8 cellular contexts compared by ENCODE assay signal in genomic region chr14:60648169-60648933, GRCh38. TPM values are rescaled to one million over a fixed set of nuclear protein-coding genes. Genes with fewer than 3 reads are reported as not detected.
DNase-seq lines count a peak whose midpoint lies in the region; ATAC-seq, FAIRE-seq and TF ChIP-seq lines count a peak whose summit lies in the region.

No MANE protein-coding gene starts in this region.

- H2BK120ac ChIP-seq in mesenchymal stem cell (ENCODE audit: low read depth, low read length) = no peak overlapping the region

- H4K20me1 ChIP-seq in GM12878 (ENCODE audit: control insufficient read depth, insufficient read depth) = no peaks in the 10 kb centered on the region

- no peak overlapping the region for H2BK12ac ChIP-seq in mesenchymal stem cell (ENCODE audit: low read length in 2 of 2)

- H4K8ac ChIP-seq in mesenchymal stem cell (ENCODE audit: low read length) = peak overlapping the region; percentile 6

- H3K9ac ChIP-seq in GM12878 (ENCODE audit: control insufficient read depth, insufficient read depth, low read length) (no peak overlapping the region), mesenchymal stem cell (ENCODE audit: low read length) (peak overlapping the region; percentile 90)

- H3K79me2 ChIP-seq in GM12878 (ENCODE audit: control insufficient read depth, insufficient read depth, low read length) = no peaks in the 10 kb centered on the region

- in situ Hi-C loops in GM12878 (cut with MboI) = loop anchor here (25.0 kb wide), 1 partner anchor 1164 kb away; the partner anchor contains the start of gene SYT16

- SMC1A ChIA-PET in GM12878 (lab: Charles Lee; ENCODE audit: uncharacterized antibody, unreplicated experiment) = no interaction called here

- peaks cover 2% of the 10 kb centered on the region for H3K79me1 ChIP-seq in mesenchymal stem cell (replicated peaks; ENCODE audit: low read length, poor library complexity, severe bottlenecking)

- peak overlapping the region in 1 of 2 experiments; percentile 55 for H3K14ac ChIP-seq in mesenchymal stem cell (ENCODE audit: low read length in 2 of 2)

- POLR2A ChIA-PET in AG04450 (lab: Yijun Ruan, JAX) (interaction anchor here (0.6 to 1.5 kb wide), 4 partner anchors 11 to 543 kb away, joined by 3 to 5 read pairs (median 4); no protein-coding TSS in a partner anchor), GM12878 (lab: Charles Lee) (no interaction called here)

- H2AK5ac ChIP-seq in mesenchymal stem cell (ENCODE audit: low read length, severe bottlenecking) = no peak overlapping the region

- peak overlapping the region; percentile 88 for H3K4me3 ChIP-seq in AG04450 (ENCODE audit: low read depth, low read length)
- peak overlapping the region; percentile 33; the same call in 1 of the 2 replicates for H3K4me3 ChIP-seq in GM12878
- peak overlapping the region; percentile 81 to 88 for H3K4me3 ChIP-seq in mesenchymal stem cell (ENCODE audit: insufficient read depth in 1 of 2, low read depth in 1 of 2, low read length in 2 of 2)

- CTCF ChIA-PET in AG04450 (lab: Charles Lee) (interaction anchor here (0.6 kb wide), 1 partner anchor 75 kb away, joined by 3 read pairs; no protein-coding TSS in a partner anchor), GM12878 (lab: Yijun Ruan, JAX) (interaction anchor here (1.1 kb wide), 1 partner anchor 8 kb away, joined by 3 read pairs; no protein-coding TSS in a partner anchor)

- H2BK15ac ChIP-seq in mesenchymal stem cell (ENCODE audit: low read depth, poor library complexity, severe bottlenecking) = no peak overlapping the region

- ATAC-seq in GM12878 = peak; percentile 23

- 26% methylated on average over 40 of the region's 63 CpGs for WGBS in GM12878 (ENCODE audit: insufficient coverage, insufficient replicate concordance, low lambda C conversion rate, missing lambda C conversion rate)
- 1% methylated on average over 60 of the region's 63 CpGs for WGBS in mesenchymal stem cell

- peak overlapping the region; percentile 75 for H2BK5ac ChIP-seq in mesenchymal stem cell (ENCODE audit: low read depth, low read length, poor library complexity, severe bottlenecking)

- DNase-seq in AG04450 (ENCODE audit: low read depth, low spot score) (no peak), HCEC 1CT (peak; percentile 26), GM12878 (ENCODE audit: low read depth, low spot score) (no peak), mesenchymal stem cell (no peak), GM12891 (ENCODE audit: insufficient read length, low spot score) (no peak), COR-L47 (lab: John Stamatoyannopoulos, UW) (no peak), medulla oblongata (ENCODE audit: extremely low spot score) (no peak), substantia nigra (lab: John Stamatoyannopoulos, UW) (no peak)

- H3K18ac ChIP-seq in mesenchymal stem cell (ENCODE audit: low read depth in 1 of 2, low read length in 2 of 2) = peak overlapping the region in 1 of 2 experiments; percentile 22

- TF ChIP-seq POLR2A in GM12878 (IDR thresholded peaks at IDR 0.05; ENCODE audit: low read depth, low read length) (no peak), GM12891 (IDR thresholded peaks at IDR 0.05; ENCODE audit: low read depth, low read length) (no peak)

- no peak overlapping the region for H3K4ac ChIP-seq in mesenchymal stem cell (ENCODE audit: low read depth in 1 of 2, low read length in 2 of 2)

- FAIRE-seq in GM12878 (lab: Jason Lieb, UNC) = no peak
- no peak for FAIRE-seq in GM12891 (lab: Jason Lieb, UNC)

- TF ChIP-seq CTCF in AG04450 (IDR thresholded peaks at IDR 0.05; ENCODE audit: low read depth, low read length) (no peak), GM12878 (IDR thresholded peaks at IDR 0.05 in 2 of 3, conservative IDR thresholded peaks at IDR 0.05 in 1 of 3; ENCODE audit: control insufficient read depth in 2 of 3, extremely low read depth in 1 of 3, insufficient read depth in 1 of 3, low read depth in 3 of 3, low read length in 3 of 3) (no peak)

- H3K4me1 ChIP-seq in GM12878 (ENCODE audit: control insufficient read depth, insufficient read depth, low read length) (no peaks in the 10 kb centered on the region; the same call in 1 of the 2 replicates), mesenchymal stem cell (ENCODE audit: control insufficient read depth, insufficient read depth, low read depth, low read length) (peaks cover 7% of the 10 kb centered on the region)

- H3K36me3 ChIP-seq in GM12878 (ENCODE audit: control insufficient read depth in 2 of 2, insufficient read depth in 2 of 2, low read length in 1 of 2) = no peaks in the 10 kb centered on the region
- peaks cover 0 to 10% of the 10 kb centered on the region in 2 experiments for H3K36me3 ChIP-seq in mesenchymal stem cell (ENCODE audit: control insufficient read depth in 1 of 2, insufficient read depth in 2 of 2, low read depth in 1 of 2, low read length in 2 of 2)

- intact Hi-C loops in GM12878 (cut with micrococcal nuclease; ENCODE audit: unreplicated experiment) = no loop called here

- H3K27me3 ChIP-seq in AG04450 (ENCODE audit: control insufficient read depth, insufficient read depth, low read length) (peaks cover 8% of the 10 kb centered on the region), GM12878 (replicated peaks in 1 of 2; ENCODE audit: control insufficient read depth in 2 of 2, insufficient read depth in 2 of 2, low read length in 1 of 2) (peaks cover 27 to 47% of the 10 kb centered on the region in 2 experiments), mesenchymal stem cell (ENCODE audit: control insufficient read depth in 1 of 2, insufficient read depth in 1 of 2, low read length in 2 of 2) (peaks cover 0 to 66% of the 10 kb centered on the region in 2 experiments)

- H3K9me3 ChIP-seq in AG04450 (ENCODE audit: control insufficient read depth, insufficient read depth, low read length) (no peaks in the 10 kb centered on the region; the same call in 1 of the 2 replicates), GM12878 (replicated peaks; ENCODE audit: control insufficient read depth, insufficient read depth, low read length) (no peaks in the 10 kb centered on the region; the same call in 1 of the 3 replicates), mesenchymal stem cell (ENCODE audit: control insufficient read depth, low read length) (no peaks in the 10 kb centered on the region)

- no peak overlapping the region for H4K91ac ChIP-seq in mesenchymal stem cell (ENCODE audit: low read length)

- peak overlapping the region in 1 of 2 experiments; percentile 72 for H3K23ac ChIP-seq in mesenchymal stem cell (ENCODE audit: low read length in 2 of 2)

- no peak for TF ChIP-seq RAD21 in GM12878 (IDR thresholded peaks at IDR 0.05; ENCODE audit: insufficient read depth, low read depth, low read length)

- RAD21 ChIA-PET in GM12878 (lab: Charles Lee; ENCODE audit: unreplicated experiment) = interaction anchor here (0.8 kb wide), 1 partner anchor 24 kb away, joined by 3 read pairs; no protein-coding TSS in a partner anchor

- H3K27ac ChIP-seq in AG04450 (ENCODE audit: low read depth, low read length) = peak overlapping the region; percentile 70
- H3K27ac ChIP-seq in GM12878 (ENCODE audit: control insufficient read depth, insufficient read depth) = no peak overlapping the region
- peak overlapping the region; percentile 88 for H3K27ac ChIP-seq in mesenchymal stem cell (ENCODE audit: low read length, poor library complexity, severe bottlenecking)
- H3K27ac ChIP-seq in substantia nigra (ENCODE audit: low read depth, low read length, poor library complexity, severe bottlenecking) = no peak overlapping the region

- BruUV-seq in GM12878 (replicated peaks; lab: Mats Ljungman, UMichigan) = no TSS peak

- TF ChIP-seq EP300 in GM12878 (IDR thresholded peaks at IDR 0.05; ENCODE audit: borderline replicate concordance in 1 of 2, control insufficient read depth in 1 of 2, low read depth in 2 of 2, low read length in 2 of 2) = no peak

- no peak overlapping the region for H2AFZ ChIP-seq in GM12878 (ENCODE audit: control insufficient read depth, low read depth, low read length)
- H2AFZ ChIP-seq in mesenchymal stem cell (ENCODE audit: low read depth, low read length) = no peak overlapping the region

- peak overlapping the region; percentile 71; the same call in 1 of the 2 replicates for H3K4me2 ChIP-seq in GM12878 (ENCODE audit: control insufficient read depth, insufficient read depth)
- peak overlapping the region; percentile 63 for H3K4me2 ChIP-seq in mesenchymal stem cell (ENCODE audit: low read length, poor library complexity, severe bottlenecking)

TF ChIP-seq in GM12891, 5 proteins besides CTCF, POLR2A, EP300 and RAD21:
- TF ChIP-seq SPI1 (IDR thresholded peaks at IDR 0.05; ENCODE audit: low read depth, low read length) (no peak), POLR2AphosphoS5 (IDR thresholded peaks at IDR 0.05; ENCODE audit: low read depth, low read length) (no peak), PAX5 (IDR thresholded peaks at IDR 0.05; ENCODE audit: insufficient read depth, low read length, severe bottlenecking) (no peak), TAF1 (IDR thresholded peaks at IDR 0.05; ENCODE audit: low read depth, low read length) (no peak), POU2F2 (IDR thresholded peaks at IDR 0.05; ENCODE audit: low read depth, low read length) (no peak)

RNA-seq across cellular contexts. Expression of gene SIX1, which starts 0.9 kb away (rescaled TPM):
- polyA plus RNA-seq in AG04450 (2011; rRNA removed) = 25.6 and 26.9 TPM in 2 replicates
- 19.9 and 23.8 TPM in 2 replicates for polyA minus RNA-seq in AG04450 (2011; rRNA and poly(A)+ RNA removed)
- total RNA-seq in GM12878 (2013; cell fraction: nucleolus; rRNA removed) = not detected in 2 replicates
- total RNA-seq in GM12878 (2014; rRNA removed) = 0.06 TPM in 1 of 2 replicates, not detected in the other
- total RNA-seq in GM12878 (2014; rRNA removed; fragmentation: Illumina TruSeq; extraction: Trizol) = not detected in 2 replicates
- not detected in 2 replicates for total RNA-seq in GM12878 (2021)
- not detected for polyA plus RNA-seq in GM12878 (2011; ENCODE audit: low read depth)
- polyA plus RNA-seq in GM12878 (2011; rRNA removed) = 0.03 and 0.04 TPM in 2 replicates
- 0.03 TPM in 2 replicates for polyA plus RNA-seq in GM12878 (2011; cell fraction: cytosol; rRNA removed)
- 0.04 TPM in 1 of 2 replicates, not detected in the other for polyA plus RNA-seq in GM12878 (2011; cell fraction: nucleus; rRNA removed)
- 0.04 TPM in 1 of 2 replicates, not detected in the other for polyA plus RNA-seq in GM12878 (2012)
- polyA plus RNA-seq in GM12878 (2014; fragmentation: Illumina TruSeq; extraction: Trizol) = 0.04 TPM in 1 of 2 replicates, not detected in the other
- polyA plus RNA-seq in GM12878 (2014; fragmentation: Nextera tagmentation; extraction: Ambion mirVana) = under 1 TPM; 0.05 TPM
- not detected in 2 replicates for polyA plus RNA-seq in GM12878 (2014; rRNA removed)
- not detected for polyA plus RNA-seq in GM12878 (2016; fragmentation: Nextera tagmentation; extraction: Ambion mirVana)
- polyA minus RNA-seq in GM12878 (2011; rRNA and poly(A)+ RNA removed) = 0.10 TPM in 1 of 2 replicates, not detected in the other
- not detected in 2 replicates for polyA minus RNA-seq in GM12878 (2011; cell fraction: cytosol; rRNA and poly(A)+ RNA removed)
- 0.24 TPM in 1 of 2 replicates, not detected in the other for polyA minus RNA-seq in GM12878 (2011; cell fraction: nucleus; rRNA and poly(A)+ RNA removed)
- 0.07 TPM for polyA plus RNA-seq in mesenchymal stem cell (2013, experiment 1 of 2)
- 0.11 TPM for polyA plus RNA-seq in mesenchymal stem cell (2013, experiment 2 of 2)
- not detected for polyA plus RNA-seq in GM12891 (2012; ENCODE audit: low read depth, missing spikeins)

Comparison
In these comparisons a context has a peak if more than half of its experiments do, and no peak if none do; other contexts are left out.
1. H3K27ac ChIP-seq: peak in AG04450 (single experiment) and mesenchymal stem cell (single experiment); none in GM12878 (single experiment) and substantia nigra (single experiment).
2. H3K4me3 ChIP-seq: peak in every context shown above with its lines; median percentile 88 in AG04450; 84 in mesenchymal stem cell; 33 in GM12878.
3. RNA of gene SIX1, which starts 0.9 kb away (polyA plus RNA-seq): 25.6 to 26.9 TPM in AG04450; 0.03 to 0.05 TPM in GM12878; every median in the first group is over 10 times any median in the second.